36 cellular contexts compared by ENCODE assay signal in the genomic region with DNA sequence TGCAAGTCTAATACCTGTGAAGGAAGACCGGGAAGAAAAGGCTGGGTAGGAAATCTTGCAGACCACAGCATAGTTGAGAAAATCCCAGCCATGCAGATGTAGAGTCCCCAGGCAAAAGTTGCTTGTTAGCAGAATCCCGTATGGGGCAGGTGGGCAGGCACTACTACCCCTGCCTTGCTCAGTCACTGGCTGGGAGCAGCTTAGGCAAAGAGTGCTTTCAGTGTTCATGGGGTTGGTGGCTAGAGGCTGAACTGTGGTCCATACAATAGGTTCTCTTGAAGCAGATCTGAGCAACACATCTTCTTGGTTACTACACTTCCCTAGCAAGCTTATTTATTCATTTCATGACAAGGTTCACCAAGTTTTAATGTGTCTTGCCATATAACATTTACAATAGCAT.
"Had no signal": no experiment of that assay in that cellular context is flagged by ENCODE, and none has a peak within 500 bp of the region (broad histone marks: within the 10 kb centered on the region; RNA-seq: fewer than 3 reads in every experiment).

No MANE protein-coding gene starts in this region.

- H3K27me3 Mint-ChIP-seq: activated CD4-positive, alpha-beta memory T cell treated with anti-CD3 and anti-CD28 coated beads for 36 hours; activated CD4-positive, alpha-beta T cell treated with anti-CD3 and anti-CD28 coated beads for 36 hours; activated CD4-positive, alpha-beta T cell treated with anti-CD3 and anti-CD28 coated beads, Interleukin-2, amount 10 ng/mL, durations not matched to agents 24 days and 14 days; activated CD8-positive, alpha-beta memory T cell treated with anti-CD3 and anti-CD28 coated beads, Interleukin-2, amount 10 ng/mL, durations not matched to agents 7 days and 5 days; activated naive CD4-positive, alpha-beta T cell treated with anti-CD3 and anti-CD28 coated beads, Interleukin-2, amount 10 ng/mL, durations not matched to agents 7 days and 5 days; activated naive CD8-positive, alpha-beta T cell treated with anti-CD3 and anti-CD28 coated beads, Interleukin-2, amount 10 ng/mL, durations not matched to agents 7 days and 5 days; brain; dendritic cell treated with granulocyte-macrophage colony-stimulating factor and Interleukin-4, amounts not matched to agents 40 ng/mL and 50 ng/mL, for 4 days; T-cell had no signal

- H3K9me3 Mint-ChIP-seq: activated CD4-positive, alpha-beta memory T cell treated with anti-CD3 and anti-CD28 coated beads for 36 hours; activated CD4-positive, alpha-beta T cell treated with anti-CD3 and anti-CD28 coated beads, Interleukin-2, amount 10 ng/mL, durations not matched to agents 24 days and 14 days; activated naive CD4-positive, alpha-beta T cell treated with anti-CD3 and anti-CD28 coated beads, Interleukin-2, amount 10 ng/mL, durations not matched to agents 7 days and 5 days; activated naive CD4-positive, alpha-beta T cell treated with anti-CD3 and anti-CD28 coated beads, Interleukin-2, amount 50 U/mL, for 72 hours; activated T-helper 1 cell treated with anti-CD3 and anti-CD28 coated beads, Interleukin-12 subunit alpha, Interleukin-12 subunit beta, Interleukin-2, Interleukin-4 antibody, amounts not matched to agents 30 ng/mL and 10 ng/mL and 1 ng/mL, durations not matched to agents 14 hours and 24 hours and 36 hours; T-cell; T-helper 1 cell treated with Interleukin-12 subunit alpha and Interleukin-12 subunit beta and Interleukin-4 antibody, amounts not matched to agents 30 μg/mL and 1 μg/mL, for 36 hours; T-helper 2 cell treated with Interferon-gamma antibody and Interleukin-4, amounts not matched to agents 5 μg/mL and 100 μg/mL, for 36 hours had no signal

- H3K4me1 ChIP-seq: ascending aorta, breast epithelium, colonic mucosa had no signal

- H3K36me3 Mint-ChIP-seq: activated naive CD4-positive, alpha-beta T cell treated with anti-CD3 and anti-CD28 coated beads, Interleukin-2, amount 10 ng/mL, durations not matched to agents 7 days and 5 days; activated naive CD4-positive, alpha-beta T cell treated with anti-CD3 and anti-CD28 coated beads, Interleukin-2, amount 50 U/mL, for 72 hours had no signal

- H3K27ac Mint-ChIP-seq: activated CD4-positive, alpha-beta memory T cell treated with anti-CD3 and anti-CD28 coated beads for 36 hours; activated CD4-positive, alpha-beta T cell treated with anti-CD3 and anti-CD28 coated beads for 36 hours; activated CD4-positive, alpha-beta T cell treated with anti-CD3 and anti-CD28 coated beads, Interleukin-2, amount 10 ng/mL, durations not matched to agents 24 days and 14 days; activated CD8-positive, alpha-beta memory T cell treated with anti-CD3 and anti-CD28 coated beads, Interleukin-2, amount 10 ng/mL, durations not matched to agents 7 days and 5 days; activated CD8-positive, alpha-beta T cell treated with anti-CD3 and anti-CD28 coated beads, Interleukin-2, amount 10 ng/mL, durations not matched to agents 7 days and 5 days; activated naive CD4-positive, alpha-beta T cell treated with anti-CD3 and anti-CD28 coated beads, Interleukin-2, amount 10 ng/mL, durations not matched to agents 7 days and 5 days; activated naive CD4-positive, alpha-beta T cell treated with anti-CD3 and anti-CD28 coated beads, Interleukin-2, amount 50 U/mL, for 72 hours; activated naive CD8-positive, alpha-beta T cell treated with anti-CD3 and anti-CD28 coated beads, Interleukin-2, amount 10 ng/mL, durations not matched to agents 7 days and 5 days; activated T-helper 1 cell treated with anti-CD3 and anti-CD28 coated beads, Interleukin-12 subunit alpha, Interleukin-12 subunit beta, Interleukin-2, Interleukin-4 antibody, amounts not matched to agents 30 ng/mL and 10 ng/mL and 1 ng/mL, durations not matched to agents 14 hours and 24 hours and 36 hours; dendritic cell treated with granulocyte-macrophage colony-stimulating factor and Interleukin-4, amounts not matched to agents 40 ng/mL and 50 ng/mL, for 4 days; endodermal cell; T-cell; T-helper 1 cell treated with Interleukin-12 subunit alpha and Interleukin-12 subunit beta and Interleukin-4 antibody, amounts not matched to agents 30 μg/mL and 1 μg/mL, for 36 hours; T-helper 2 cell treated with Interferon-gamma antibody and Interleukin-4, amounts not matched to agents 5 μg/mL and 100 μg/mL, for 36 hours had no signal

- H3K4me1 Mint-ChIP-seq: activated CD4-positive, alpha-beta T cell treated with anti-CD3 and anti-CD28 coated beads, Interleukin-2, amount 10 ng/mL, durations not matched to agents 24 days and 14 days; activated naive CD4-positive, alpha-beta T cell treated with anti-CD3 and anti-CD28 coated beads, Interleukin-2, amount 10 ng/mL, durations not matched to agents 7 days and 5 days; activated naive CD8-positive, alpha-beta T cell treated with anti-CD3 and anti-CD28 coated beads, Interleukin-2, amount 10 ng/mL, durations not matched to agents 7 days and 5 days; endodermal cell had no signal

- H3K4me3 ChIP-seq: ascending aorta, breast epithelium, cardiac muscle cell, colonic mucosa, dorsolateral prefrontal cortex, gastrocnemius medialis, heart right ventricle had no signal

- H3K27ac ChIP-seq: ascending aorta, breast epithelium, cardiac muscle cell, colonic mucosa, WERI-Rb-1 had no signal

- H3K27me3 ChIP-seq: ascending aorta, breast epithelium, cardiac muscle cell, colonic mucosa, dorsolateral prefrontal cortex, gastrocnemius medialis, heart right ventricle had no signal

- ATAC-seq: activated CD4-positive, alpha-beta T cell treated with anti-CD3 and anti-CD28 coated beads for 36 hours; activated CD8-positive, alpha-beta memory T cell treated with anti-CD3 and anti-CD28 coated beads, Interleukin-2, amount 10 ng/mL, durations not matched to agents 7 days and 5 days; activated CD8-positive, alpha-beta T cell treated with anti-CD3 and anti-CD28 coated beads, Interleukin-2, amount 10 ng/mL, durations not matched to agents 7 days and 5 days; activated naive CD4-positive, alpha-beta T cell treated with anti-CD3 and anti-CD28 coated beads, Interleukin-2, amount 50 U/mL, for 72 hours; esophagus mucosa; gastrocnemius medialis; T-cell had no signal

- H3K9me3 ChIP-seq: breast epithelium, colonic mucosa, gastrocnemius medialis had no signal

- H3K4me3 Mint-ChIP-seq: activated CD4-positive, alpha-beta memory T cell treated with anti-CD3 and anti-CD28 coated beads for 36 hours; activated CD4-positive, alpha-beta T cell treated with anti-CD3 and anti-CD28 coated beads for 36 hours; activated CD4-positive, alpha-beta T cell treated with anti-CD3 and anti-CD28 coated beads, Interleukin-2, amount 10 ng/mL, durations not matched to agents 24 days and 14 days; activated CD8-positive, alpha-beta memory T cell treated with anti-CD3 and anti-CD28 coated beads, Interleukin-2, amount 10 ng/mL, durations not matched to agents 7 days and 5 days; activated CD8-positive, alpha-beta T cell treated with anti-CD3 and anti-CD28 coated beads, Interleukin-2, amount 10 ng/mL, durations not matched to agents 7 days and 5 days; activated naive CD4-positive, alpha-beta T cell treated with anti-CD3 and anti-CD28 coated beads, Interleukin-2, amount 10 ng/mL, durations not matched to agents 7 days and 5 days; activated naive CD8-positive, alpha-beta T cell treated with anti-CD3 and anti-CD28 coated beads, Interleukin-2, amount 10 ng/mL, durations not matched to agents 7 days and 5 days; activated T-helper 1 cell treated with anti-CD3 and anti-CD28 coated beads, Interleukin-12 subunit alpha, Interleukin-12 subunit beta, Interleukin-2, Interleukin-4 antibody, amounts not matched to agents 30 ng/mL and 10 ng/mL and 1 ng/mL, durations not matched to agents 14 hours and 24 hours and 36 hours; brain; dendritic cell treated with granulocyte-macrophage colony-stimulating factor and Interleukin-4, amounts not matched to agents 40 ng/mL and 50 ng/mL, for 4 days; endodermal cell; T-cell; T-helper 1 cell treated with Interleukin-12 subunit alpha and Interleukin-12 subunit beta and Interleukin-4 antibody, amounts not matched to agents 30 μg/mL and 1 μg/mL, for 36 hours; T-helper 2 cell treated with Interferon-gamma antibody and Interleukin-4, amounts not matched to agents 5 μg/mL and 100 μg/mL, for 36 hours had no signal

- DNase-seq: activated CD4-positive, alpha-beta memory T cell treated with anti-CD3 and anti-CD28 coated beads for 36 hours; activated CD4-positive, alpha-beta T cell treated with anti-CD3 and anti-CD28 coated beads for 36 hours; activated CD4-positive, alpha-beta T cell treated with anti-CD3 and anti-CD28 coated beads, Interleukin-2, amount 10 ng/mL, durations not matched to agents 24 days and 14 days; activated CD4-positive, CD25-positive, alpha-beta regulatory T cell; activated CD4-positive, CD25-positive, alpha-beta regulatory T cell treated with anti-CD3 and anti-CD28 coated beads, Interleukin-2, amount 50 U/mL, for 72 hours; activated CD8-positive, alpha-beta memory T cell treated with anti-CD3 and anti-CD28 coated beads, Interleukin-2, amount 10 ng/mL, durations not matched to agents 7 days and 5 days; activated CD8-positive, alpha-beta memory T cell treated with anti-CD3 and anti-CD28 coated beads, Interleukin-2, amount 50 U/mL, for 4 hours; activated CD8-positive, alpha-beta T cell treated with anti-CD3 and anti-CD28 coated beads, Interleukin-2, amount 10 ng/mL, durations not matched to agents 7 days and 5 days; activated gamma-delta T cell; activated naive CD4-positive, alpha-beta T cell; activated naive CD4-positive, alpha-beta T cell treated with anti-CD3 and anti-CD28 coated beads, Interleukin-2, amount 10 ng/mL, durations not matched to agents 7 days and 5 days; activated naive CD8-positive, alpha-beta T cell treated with anti-CD3 and anti-CD28 coated beads, Interleukin-2, amount 10 ng/mL, durations not matched to agents 7 days and 5 days; activated T-cell treated with anti-CD3 and anti-CD28 coated beads, Interleukin-2, amount 50 U/mL, for 1 hour; activated T-cell treated with anti-CD3 and anti-CD28 coated beads, Interleukin-2, amount 50 U/mL, for 48 hours; central memory CD4-positive, alpha-beta T cell; cerebellar nuclear complex; colonic mucosa; dorsolateral prefrontal cortex; effector memory CD4-positive, alpha-beta T cell; endodermal cell; foreskin fibroblast; gastrocnemius medialis; heart right ventricle; T-cell; T1000; WERI-Rb-1 had no signal

- H3K36me3 ChIP-seq: breast epithelium, cardiac muscle cell, colonic mucosa, gastrocnemius medialis, heart right ventricle, WERI-Rb-1 had no signal
